In genomic region chr6:170124150-170124549, GRCh38 we compare ENCODE assay signal across 16 cellular contexts.
"Had no signal": no experiment of that assay in that cellular context is flagged by ENCODE, and none has a peak within 500 bp of the region (broad histone marks: within the 10 kb centered on the region; RNA-seq: fewer than 3 reads in every experiment).

No MANE protein-coding gene starts in this region.

- ATAC-seq: activated CD8-positive, alpha-beta T cell treated with anti-CD3 and anti-CD28 coated beads, Interleukin-2, amount 10 ng/mL, durations not matched to agents 7 days and 5 days; activated naive CD8-positive, alpha-beta T cell treated with anti-CD3 and anti-CD28 coated beads, Interleukin-2, amount 50 U/mL, for 24 hours; natural killer cell treated with Interleukin-12 subunit alpha and Interleukin-12 subunit beta and Interleukin-15 and Interleukin-18, amount 100 ng/mL, for 72 hours; psoas muscle; T-helper 17 cell; WTC11 had no signal

- H3K9me3 ChIP-seq: right lobe of liver had no signal

- H3K4me1 Mint-ChIP-seq: activated CD4-positive, alpha-beta T cell treated with anti-CD3 and anti-CD28 coated beads, Interleukin-2, amount 10 ng/mL, durations not matched to agents 24 days and 14 days; T-helper 17 cell; WTC11 had no signal

- H3K27me3 Mint-ChIP-seq: activated naive CD8-positive, alpha-beta T cell treated with anti-CD3 and anti-CD28 coated beads, Interleukin-2, amount 50 U/mL, for 24 hours had no signal

- H3K4me3 ChIP-seq: dorsolateral prefrontal cortex, left ventricle myocardium inferior, psoas muscle, right lobe of liver, uterus had no signal

- H3K27me3 ChIP-seq: right lobe of liver, uterus had no signal

- H3K4me1 ChIP-seq: right lobe of liver, uterus had no signal

- H3K27ac ChIP-seq: dorsolateral prefrontal cortex, left ventricle myocardium inferior, right lobe of liver, uterus had no signal

- H3K36me3 ChIP-seq: left ventricle myocardium inferior, right lobe of liver, uterus had no signal

- H3K4me3 Mint-ChIP-seq: activated CD4-positive, alpha-beta T cell treated with anti-CD3 and anti-CD28 coated beads, Interleukin-2, amount 10 ng/mL, durations not matched to agents 24 days and 14 days; activated CD8-positive, alpha-beta T cell treated with anti-CD3 and anti-CD28 coated beads, Interleukin-2, amount 10 ng/mL, durations not matched to agents 7 days and 5 days; activated naive CD8-positive, alpha-beta T cell treated with anti-CD3 and anti-CD28 coated beads, Interleukin-2, amount 50 U/mL, for 24 hours; activated T-helper 1 cell treated with anti-CD3 and anti-CD28 coated beads, Interleukin-12 subunit alpha, Interleukin-12 subunit beta, Interleukin-2, Interleukin-4 antibody, amounts not matched to agents 30 ng/mL and 10 ng/mL and 1 ng/mL, durations not matched to agents 14 hours and 24 hours and 36 hours; natural killer cell treated with Interleukin-12 subunit alpha and Interleukin-12 subunit beta and Interleukin-15 and Interleukin-18, amount 100 ng/mL, for 72 hours; T-helper 17 cell; WTC11 had no signal

- DNase-seq: activated CD4-positive, alpha-beta T cell treated with anti-CD3 and anti-CD28 coated beads, Interleukin-2, amount 10 ng/mL, durations not matched to agents 24 days and 14 days; activated CD8-positive, alpha-beta T cell treated with anti-CD3 and anti-CD28 coated beads, Interleukin-2, amount 10 ng/mL, durations not matched to agents 7 days and 5 days; activated naive CD4-positive, alpha-beta T cell; activated naive CD8-positive, alpha-beta T cell treated with anti-CD3 and anti-CD28 coated beads, Interleukin-2, amount 50 U/mL, for 24 hours; left ventricle myocardium inferior; mesenchymal stem cell; nucleus accumbens; psoas muscle; stimulated activated CD4-positive, alpha-beta T cell treated with anti-CD3 and anti-CD28 coated beads, Interleukin-1b, Interleukin-23, amount 100 ng/mL, for 48 hours; T-helper 17 cell had no signal

- H3K27ac Mint-ChIP-seq: activated CD4-positive, alpha-beta T cell treated with anti-CD3 and anti-CD28 coated beads, Interleukin-2, amount 10 ng/mL, durations not matched to agents 24 days and 14 days; activated CD8-positive, alpha-beta T cell treated with anti-CD3 and anti-CD28 coated beads, Interleukin-2, amount 10 ng/mL, durations not matched to agents 7 days and 5 days; activated naive CD8-positive, alpha-beta T cell treated with anti-CD3 and anti-CD28 coated beads, Interleukin-2, amount 50 U/mL, for 24 hours; activated T-helper 1 cell treated with anti-CD3 and anti-CD28 coated beads, Interleukin-12 subunit alpha, Interleukin-12 subunit beta, Interleukin-2, Interleukin-4 antibody, amounts not matched to agents 30 ng/mL and 10 ng/mL and 1 ng/mL, durations not matched to agents 14 hours and 24 hours and 36 hours; natural killer cell treated with Interleukin-12 subunit alpha and Interleukin-12 subunit beta and Interleukin-15 and Interleukin-18, amount 100 ng/mL, for 72 hours; T-helper 17 cell; WTC11 had no signal
